In the genomic region with DNA sequence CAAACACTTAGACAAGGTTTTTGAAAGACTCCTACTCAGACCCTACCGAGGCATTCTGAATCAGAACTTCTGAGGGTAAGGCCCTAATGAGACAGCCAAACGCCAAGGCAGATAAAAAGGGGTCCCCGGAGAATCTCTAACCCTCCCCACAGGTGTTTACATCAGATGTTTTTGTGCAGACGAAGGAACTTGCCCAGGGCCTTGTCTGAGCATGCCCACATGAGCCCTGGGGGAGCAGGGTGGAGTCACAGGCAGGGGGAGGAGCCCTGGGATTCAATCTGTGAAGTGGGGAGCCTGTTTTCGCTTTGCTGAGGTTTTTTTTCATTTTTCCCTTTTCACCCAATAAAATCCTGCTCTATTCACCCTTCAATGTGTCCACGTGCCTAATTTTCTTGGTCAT, we compare ENCODE assay signal across 8 cellular contexts.
DNase-seq lines count a peak whose midpoint lies in the region; ATAC-seq and TF ChIP-seq lines count a peak whose summit lies in the region.

No MANE protein-coding gene starts in this region.

- TF ChIP-seq CTCF in GM23338 (conservative IDR thresholded peaks at IDR 0.05; ENCODE audit: low read depth in 2 of 2) (no peak), WTC11 (IDR thresholded peaks at IDR 0.05) (no peak), GM13977 (IDR thresholded peaks at IDR 0.05; ENCODE audit: extremely low read depth, insufficient read depth, missing control alignments) (no peak)

- no peaks in the 10 kb centered on the region for H3K79me2 ChIP-seq in GM23338 (replicated peaks; ENCODE audit: insufficient read depth)

- H3K27me3 ChIP-seq in GM23338 (ENCODE audit: insufficient read depth) = no peaks in the 10 kb centered on the region

- CTCF ChIA-PET in WTC11 (lab: Charles Lee) = no interaction called here

- H2AFZ ChIP-seq in GM23338 = peak overlapping the region; percentile 93; the same call in 1 of the 2 replicates

- H3K27me3 Mint-ChIP-seq in GM23338 (ENCODE audit: insufficient read depth, low read depth, poor library complexity) (peaks cover 3% of the 10 kb centered on the region), WTC11 (ENCODE audit: low read depth) (no peaks in the 10 kb centered on the region)
- H3K27me3 Mint-ChIP-seq in dendritic cell treated with granulocyte-macrophage colony-stimulating factor and Interleukin-4, amounts not matched to agents 40 ng/mL and 50 ng/mL, for 4 days = no peaks in the 10 kb centered on the region

- ATAC-seq in GM23338 (peak; percentile 69), WTC11 (peak; percentile 77), GM18861 (IDR thresholded peaks at IDR 0.05; ENCODE audit: unreplicated experiment) (no peak), HG03025 (IDR thresholded peaks at IDR 0.05; ENCODE audit: low FRiP score, unreplicated experiment) (no peak)

- H3K4me1 Mint-ChIP-seq in GM23338 (peaks cover 31% of the 10 kb centered on the region), WTC11 (peaks cover 50% of the 10 kb centered on the region)
- peaks cover 86% of the 10 kb centered on the region for H3K4me1 Mint-ChIP-seq in dendritic cell treated with granulocyte-macrophage colony-stimulating factor and Interleukin-4, amounts not matched to agents 40 ng/mL and 50 ng/mL, for 4 days (ENCODE audit: low read depth)

- H3K36me3 Mint-ChIP-seq in GM23338 (ENCODE audit: low read depth) = no peaks in the 10 kb centered on the region
- no peaks in the 10 kb centered on the region for H3K36me3 Mint-ChIP-seq in WTC11
- no peaks in the 10 kb centered on the region for H3K36me3 Mint-ChIP-seq in dendritic cell treated with granulocyte-macrophage colony-stimulating factor and Interleukin-4, amounts not matched to agents 40 ng/mL and 50 ng/mL, for 4 days (ENCODE audit: low read depth)

- POLR2A ChIA-PET in WTC11 (lab: Charles Lee) = no interaction called here

- peak; percentile 29 for DNase-seq in GM23338 (ENCODE audit: low spot score)
- DNase-seq in WTC11 (ENCODE audit: low spot score) = peak; percentile 29
- DNase-seq in stimulated activated CD4-positive, alpha-beta T cell treated with anti-CD3 and anti-CD28 coated beads, Interleukin-1b, Interleukin-23, amount 100 ng/mL, for 4 hours (ENCODE audit: low read depth in 2 of 2) = peak; percentile 42 to 55
- no peak for DNase-seq in GM13977 (ENCODE audit: low spot score)
- DNase-seq in NCI-H748 (lab: John Stamatoyannopoulos, UW; ENCODE audit: unreplicated experiment) = no peak

- H3K4me3 Mint-ChIP-seq in GM23338 (no peak overlapping the region), WTC11 (no peak overlapping the region)
- H3K4me3 Mint-ChIP-seq in dendritic cell treated with granulocyte-macrophage colony-stimulating factor and Interleukin-4, amounts not matched to agents 40 ng/mL and 50 ng/mL, for 4 days = no peak overlapping the region

- H3F3A ChIP-seq in GM23338 (replicated peaks; ENCODE audit: low read depth) = no peaks in the 10 kb centered on the region

- intact Hi-C loops in dendritic cell treated with granulocyte-macrophage colony-stimulating factor and Interleukin-4, amounts not matched to agents 40 ng/mL and 50 ng/mL, for 4 days (cut with micrococcal nuclease) = loop anchor here (5.0 kb wide), 1 partner anchor 36 kb away; no protein-coding TSS in a partner anchor

- peaks cover 16% of the 10 kb centered on the region for H3K4me1 ChIP-seq in GM23338 (ENCODE audit: insufficient read depth)

- H3K36me3 ChIP-seq in GM23338 (ENCODE audit: insufficient read depth) = no peaks in the 10 kb centered on the region

- no peaks in the 10 kb centered on the region for H3K9me3 Mint-ChIP-seq in GM23338
- H3K9me3 Mint-ChIP-seq in WTC11 = 0 out of 2 replicates have a peak, but pooled peaks cover 2% of the 10 kb centered on the region
- H3K9me3 Mint-ChIP-seq in dendritic cell treated with granulocyte-macrophage colony-stimulating factor and Interleukin-4, amounts not matched to agents 40 ng/mL and 50 ng/mL, for 4 days = no peaks in the 10 kb centered on the region

- H4K20me1 ChIP-seq in GM23338 (replicated peaks; ENCODE audit: insufficient read depth) = no peaks in the 10 kb centered on the region

- H3K4me2 ChIP-seq in GM23338 = no peak overlapping the region

- no peak overlapping the region for H3K27ac ChIP-seq in GM23338 (ENCODE audit: low read depth)

- H3K27ac Mint-ChIP-seq in GM23338 (peak overlapping the region; percentile 82; the same call in 1 of the 2 replicates), WTC11 (no peak overlapping the region)
- H3K27ac Mint-ChIP-seq in dendritic cell treated with granulocyte-macrophage colony-stimulating factor and Interleukin-4, amounts not matched to agents 40 ng/mL and 50 ng/mL, for 4 days = peak overlapping the region; percentile 75

- in situ Hi-C loops in GM13977 (cut with MboI; ENCODE audit: low pct_unique_long_range_greater_than_20kb, low sequenced_read_pairs, unreplicated experiment) = no loop called here

- no peaks in the 10 kb centered on the region for H3K9me2 ChIP-seq in GM23338 (ENCODE audit: insufficient read depth)

- no peak overlapping the region for H3K4me3 ChIP-seq in GM23338

TF ChIP-seq in GM23338, 12 proteins besides CTCF, POLR2A, EP300 and RAD21 (continues in another document):
- TF ChIP-seq REST (IDR thresholded peaks at IDR 0.05; ENCODE audit: unreplicated experiment) = no peak
- no peak for TF ChIP-seq EZH2 (IDR thresholded peaks at IDR 0.05; ENCODE audit: low read depth, unreplicated experiment)
- TF ChIP-seq JUNB (IDR thresholded peaks at IDR 0.05; ENCODE audit: unreplicated experiment) = no peak
- TF ChIP-seq ZNF114 (CRISPR knock-in tag; IDR thresholded peaks at IDR 0.05) = no peak

TF ChIP-seq in WTC11, 78 proteins besides CTCF, POLR2A, EP300 and RAD21 (continues in another document):
- TF ChIP-seq, protein P1, sequence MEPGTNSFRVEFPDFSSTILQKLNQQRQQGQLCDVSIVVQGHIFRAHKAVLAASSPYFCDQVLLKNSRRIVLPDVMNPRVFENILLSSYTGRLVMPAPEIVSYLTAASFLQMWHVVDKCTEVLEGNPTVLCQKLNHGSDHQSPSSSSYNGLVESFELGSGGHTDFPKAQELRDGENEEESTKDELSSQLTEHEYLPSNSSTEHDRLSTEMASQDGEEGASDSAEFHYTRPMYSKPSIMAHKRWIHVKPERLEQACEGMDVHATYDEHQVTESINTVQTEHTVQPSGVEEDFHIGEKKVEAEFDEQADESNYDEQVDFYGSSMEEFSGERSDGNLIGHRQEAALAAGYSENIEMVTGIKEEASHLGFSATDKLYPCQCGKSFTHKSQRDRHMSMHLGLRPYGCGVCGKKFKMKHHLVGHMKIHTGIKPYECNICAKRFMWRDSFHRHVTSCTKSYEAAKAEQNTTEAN (CRISPR knock-in tag; IDR thresholded peaks at IDR 0.05) = no peak
- TF ChIP-seq ZNF263 (CRISPR knock-in tag; IDR thresholded peaks at IDR 0.05; ENCODE audit: low read depth) (no peak), NR3C1 (CRISPR knock-in tag; conservative IDR thresholded peaks at IDR 0.05; ENCODE audit: low read depth) (no peak), ZNF512 (CRISPR knock-in tag; IDR thresholded peaks at IDR 0.05; ENCODE audit: borderline replicate concordance) (no peak), CBFB (CRISPR knock-in tag; IDR thresholded peaks at IDR 0.05; ENCODE audit: low read depth) (no peak), TEAD1 (CRISPR knock-in tag; IDR thresholded peaks at IDR 0.05) (no peak), OVOL2 (CRISPR knock-in tag; IDR thresholded peaks at IDR 0.05; ENCODE audit: borderline replicate concordance) (no peak)
- TF ChIP-seq, protein P2, sequence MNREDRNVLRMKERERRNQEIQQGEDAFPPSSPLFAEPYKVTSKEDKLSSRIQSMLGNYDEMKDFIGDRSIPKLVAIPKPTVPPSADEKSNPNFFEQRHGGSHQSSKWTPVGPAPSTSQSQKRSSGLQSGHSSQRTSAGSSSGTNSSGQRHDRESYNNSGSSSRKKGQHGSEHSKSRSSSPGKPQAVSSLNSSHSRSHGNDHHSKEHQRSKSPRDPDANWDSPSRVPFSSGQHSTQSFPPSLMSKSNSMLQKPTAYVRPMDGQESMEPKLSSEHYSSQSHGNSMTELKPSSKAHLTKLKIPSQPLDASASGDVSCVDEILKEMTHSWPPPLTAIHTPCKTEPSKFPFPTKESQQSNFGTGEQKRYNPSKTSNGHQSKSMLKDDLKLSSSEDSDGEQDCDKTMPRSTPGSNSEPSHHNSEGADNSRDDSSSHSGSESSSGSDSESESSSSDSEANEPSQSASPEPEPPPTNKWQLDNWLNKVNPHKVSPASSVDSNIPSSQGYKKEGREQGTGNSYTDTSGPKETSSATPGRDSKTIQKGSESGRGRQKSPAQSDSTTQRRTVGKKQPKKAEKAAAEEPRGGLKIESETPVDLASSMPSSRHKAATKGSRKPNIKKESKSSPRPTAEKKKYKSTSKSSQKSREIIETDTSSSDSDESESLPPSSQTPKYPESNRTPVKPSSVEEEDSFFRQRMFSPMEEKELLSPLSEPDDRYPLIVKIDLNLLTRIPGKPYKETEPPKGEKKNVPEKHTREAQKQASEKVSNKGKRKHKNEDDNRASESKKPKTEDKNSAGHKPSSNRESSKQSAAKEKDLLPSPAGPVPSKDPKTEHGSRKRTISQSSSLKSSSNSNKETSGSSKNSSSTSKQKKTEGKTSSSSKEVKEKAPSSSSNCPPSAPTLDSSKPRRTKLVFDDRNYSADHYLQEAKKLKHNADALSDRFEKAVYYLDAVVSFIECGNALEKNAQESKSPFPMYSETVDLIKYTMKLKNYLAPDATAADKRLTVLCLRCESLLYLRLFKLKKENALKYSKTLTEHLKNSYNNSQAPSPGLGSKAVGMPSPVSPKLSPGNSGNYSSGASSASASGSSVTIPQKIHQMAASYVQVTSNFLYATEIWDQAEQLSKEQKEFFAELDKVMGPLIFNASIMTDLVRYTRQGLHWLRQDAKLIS (CRISPR knock-in tag; IDR thresholded peaks at IDR 0.05; ENCODE audit: borderline replicate concordance) = no peak

Comparison
In these comparisons a context has a peak if more than half of its experiments do, and no peak if none do; other contexts are left out.
1. ATAC-seq: peak in GM23338 (single experiment) and WTC11 (single experiment); none in GM18861 (single experiment) and HG03025 (single experiment).
2. DNase-seq: peak in GM23338 (single experiment), WTC11 (single experiment) and stimulated activated CD4-positive, alpha-beta T cell treated with anti-CD3 and anti-CD28 coated beads, Interleukin-1b, Interleukin-23, amount 100 ng/mL, for 4 hours (2 of 2); none in GM13977 (single experiment) and NCI-H748 (single experiment).